In genomic region chr7:2151235-2151634, GRCh38 we compare ENCODE assay signal across 19 cellular contexts.
DNase-seq lines count a peak whose midpoint lies in the region; ATAC-seq, FAIRE-seq and TF ChIP-seq lines count a peak whose summit lies in the region.
"Had no signal": no experiment of that assay in that cellular context is flagged by ENCODE, and none has a peak within 500 bp of the region (broad histone marks: within the 10 kb centered on the region; RNA-seq: fewer than 3 reads in every experiment).

No MANE protein-coding gene starts in this region.

- no peak for ATAC-seq in effector memory CD8-positive, alpha-beta T cell (replicated peaks)
- ATAC-seq: stimulated activated memory B cell treated with anti-CD40 and anti-IgM and Interleukin-4, amounts not matched to agents 10 μg/mL and 1 μg/mL and 100 μg/mL, for 72 hours had no signal

- H3K27me3 ChIP-seq in skeletal muscle tissue (ENCODE audit: control insufficient read depth in 3 of 3, insufficient read depth in 3 of 3, low read length in 3 of 3), result no peaks in the 10 kb centered on the region
- H3K27me3 ChIP-seq: esophagus muscularis mucosa, SJCRH30, tibial artery had no signal

- in situ Hi-C loops in ACHN (cut with HindIII; ENCODE audit: low pct_ligation_motif_present, low pct_unique_long_range_greater_than_20kb, low sequenced_read_pairs), result loop anchor here (10.0 kb wide), 1 partner anchor 76 kb away; no protein-coding TSS in a partner anchor

- no peaks in the 10 kb centered on the region for H3K27me3 Mint-ChIP-seq in brain
- no peaks in the 10 kb centered on the region for H3K27me3 Mint-ChIP-seq in effector memory CD8-positive, alpha-beta T cell
- H3K27me3 Mint-ChIP-seq: stimulated activated memory B cell treated with anti-CD40 and anti-IgM and Interleukin-4, amounts not matched to agents 10 μg/mL and 1 μg/mL and 100 μg/mL, for 72 hours had no signal

- peak overlapping the region; percentile 50 to 77 (median 72) for H3K27ac Mint-ChIP-seq in brain
- no peak overlapping the region for H3K27ac Mint-ChIP-seq in effector memory CD8-positive, alpha-beta T cell
- H3K27ac Mint-ChIP-seq: stimulated activated memory B cell treated with anti-CD40 and anti-IgM and Interleukin-4, amounts not matched to agents 10 μg/mL and 1 μg/mL and 100 μg/mL, for 72 hours had no signal

- no peak for FAIRE-seq in kidney (lab: Jason Lieb, UNC)

- no peaks in the 10 kb centered on the region for H3K36me3 ChIP-seq in kidney (ENCODE audit: control insufficient read depth in 1 of 2, insufficient read depth in 2 of 2, low read length in 2 of 2)
- H3K36me3 ChIP-seq in skeletal muscle tissue (ENCODE audit: control insufficient read depth in 3 of 3, insufficient read depth in 3 of 3, low read length in 3 of 3), result peaks cover 2 to 7% (median 5%) of the 10 kb centered on the region in 3 donors
- H3K36me3 ChIP-seq: SJCRH30 had no signal

- H3K9ac ChIP-seq in kidney (ENCODE audit: low read length in 2 of 2), result no peak overlapping the region
- H3K9ac ChIP-seq in skeletal muscle tissue (ENCODE audit: low read depth in 1 of 3, low read length in 3 of 3), result peak overlapping the region in 2 of 3 donors; percentile 8 to 50

- no peak for TF ChIP-seq CTCF in brain (conservative IDR thresholded peaks at IDR 0.05)
- no peak for TF ChIP-seq CTCF in kidney (IDR thresholded peaks at IDR 0.05; ENCODE audit: borderline replicate concordance, extremely low read depth, insufficient read depth)

- no peak overlapping the region for H3K4me3 Mint-ChIP-seq in brain
- no peak overlapping the region for H3K4me3 Mint-ChIP-seq in effector memory CD8-positive, alpha-beta T cell
- H3K4me3 Mint-ChIP-seq: nephron progenitor cell; stimulated activated memory B cell treated with anti-CD40 and anti-IgM and Interleukin-4, amounts not matched to agents 10 μg/mL and 1 μg/mL and 100 μg/mL, for 72 hours had no signal

- intact Hi-C loops in kidney (cut with DNase I), result no loop called here

- peaks cover 32% of the 10 kb centered on the region for H3K36me3 Mint-ChIP-seq in brain
- H3K36me3 Mint-ChIP-seq in effector memory CD8-positive, alpha-beta T cell (ENCODE audit: insufficient read depth), result peaks cover 4% of the 10 kb centered on the region

- H3K27ac ChIP-seq in kidney (ENCODE audit: low read depth in 2 of 2, low read length in 2 of 2) (no peak overlapping the region), skeletal muscle tissue (ENCODE audit: low read depth, low read length) (no peak overlapping the region)
- H3K27ac ChIP-seq: esophagus muscularis mucosa, SJCRH30, tibial artery had no signal

- H3K4me1 Mint-ChIP-seq in brain, result peaks cover 31% of the 10 kb centered on the region
- H3K4me1 Mint-ChIP-seq in effector memory CD8-positive, alpha-beta T cell (ENCODE audit: low read depth in 2 of 2), result peaks cover 2 to 5% of the 10 kb centered on the region in 2 donors

- no peaks in the 10 kb centered on the region for H3K9me3 Mint-ChIP-seq in brain
- no peaks in the 10 kb centered on the region for H3K9me3 Mint-ChIP-seq in effector memory CD8-positive, alpha-beta T cell
- H3K9me3 Mint-ChIP-seq: nephron progenitor cell; stimulated activated memory B cell treated with anti-CD40 and anti-IgM and Interleukin-4, amounts not matched to agents 10 μg/mL and 1 μg/mL and 100 μg/mL, for 72 hours had no signal

- H3K9me3 ChIP-seq in kidney (ENCODE audit: control insufficient read depth in 1 of 2, low read length in 2 of 2) (no peaks in the 10 kb centered on the region), skeletal muscle tissue (ENCODE audit: control insufficient read depth in 3 of 3, low read length in 3 of 3) (no peaks in the 10 kb centered on the region)
- H3K9me3 ChIP-seq: esophagus muscularis mucosa, SJCRH30, tibial artery had no signal

- H3K4me3 ChIP-seq in kidney (ENCODE audit: low read length in 2 of 2) (no peak overlapping the region), skeletal muscle tissue (ENCODE audit: low read length in 3 of 3) (no peak overlapping the region)
- H3K4me3 ChIP-seq: esophagus muscularis mucosa, SJCRH30, tibial artery had no signal

- DNase-seq in DMS79 treated with DMSO at 0.1 percent for 48 hours (lab: John Stamatoyannopoulos, UW) (peak; percentile 23), DMS79 (lab: John Stamatoyannopoulos, UW) (no peak), kidney (peak; percentile 29), ACHN (no peak), NCI-H774 (lab: John Stamatoyannopoulos, UW) (no peak)
- DNase-seq in effector memory CD8-positive, alpha-beta T cell, result no peak
- DNase-seq: 8988T, DMS153, glutamatergic neuron, mammary epithelial cell, NCI-H2029 treated with DMSO at 0.1 percent for 48 hours, nephron progenitor cell, OCI-M1, SJCRH30, tibial artery had no signal

- H3K4me1 ChIP-seq in kidney (ENCODE audit: control insufficient read depth in 1 of 2, insufficient read depth in 1 of 2, low read depth in 1 of 2, low read length in 2 of 2) (no peaks in the 10 kb centered on the region), skeletal muscle tissue (ENCODE audit: control insufficient read depth in 3 of 3, insufficient read depth in 3 of 3, low read length in 3 of 3) (peaks cover 24 to 31% (median 26%) of the 10 kb centered on the region in 3 donors)
- H3K4me1 ChIP-seq: SJCRH30 had no signal

Comparison
In these comparisons a context has a peak if more than half of its experiments do, and no peak if none do; other contexts are left out.
1. DNase-seq: peak in DMS79 treated with DMSO at 0.1 percent for 48 hours (single experiment) and kidney (single experiment); none in DMS79 (single experiment), ACHN (single experiment), NCI-H774 (single experiment) and effector memory CD8-positive, alpha-beta T cell (0 of 3).
2. H3K27ac Mint-ChIP-seq: peak in brain (5 of 5); none in effector memory CD8-positive, alpha-beta T cell (0 of 2).
3. H3K9ac ChIP-seq: peak in skeletal muscle tissue (2 of 3); none in kidney (0 of 2).